In the genomic region with DNA sequence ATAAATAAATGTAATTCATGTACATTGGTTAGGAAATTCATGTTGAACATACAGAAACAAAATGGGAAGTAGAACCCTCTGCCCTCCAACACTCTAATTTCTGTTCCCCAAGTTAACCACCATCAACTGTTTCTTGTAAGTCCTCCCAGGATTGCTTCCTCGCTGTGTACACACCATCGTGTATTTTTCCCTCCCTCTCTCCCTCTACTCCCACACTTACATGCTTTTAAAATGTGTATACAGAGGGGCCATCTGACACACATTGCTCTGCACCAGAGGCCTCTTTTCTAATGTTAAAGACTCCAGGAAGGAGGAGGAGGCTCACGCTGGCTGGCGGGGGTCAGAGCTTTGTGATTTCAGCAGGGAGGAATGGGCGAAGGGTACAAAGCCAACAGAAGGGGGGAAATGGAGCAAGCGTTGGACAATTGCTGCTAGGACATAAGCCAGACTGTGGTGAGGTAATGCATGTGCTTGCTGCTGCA, we compare ENCODE assay signal across 1 cellular context.
TF ChIP-seq lines count a peak whose summit lies in the region.

No MANE protein-coding gene starts in this region.

TF ChIP-seq in H1, 55 proteins besides CTCF, POLR2A, EP300 and RAD21:
- TF ChIP-seq JUND (IDR thresholded peaks at IDR 0.05; ENCODE audit: low read length) (no peak), GABPA (IDR thresholded peaks at IDR 0.05; ENCODE audit: borderline replicate concordance, insufficient read depth, low read length) (no peak)
- TF ChIP-seq, protein P1, sequence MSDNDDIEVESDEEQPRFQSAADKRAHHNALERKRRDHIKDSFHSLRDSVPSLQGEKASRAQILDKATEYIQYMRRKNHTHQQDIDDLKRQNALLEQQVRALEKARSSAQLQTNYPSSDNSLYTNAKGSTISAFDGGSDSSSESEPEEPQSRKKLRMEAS (IDR thresholded peaks at IDR 0.05) = peak; percentile 31; the same call in 1 of the 2 replicates
